ENCODE assay signal across 8 cellular contexts in the genomic region with DNA sequence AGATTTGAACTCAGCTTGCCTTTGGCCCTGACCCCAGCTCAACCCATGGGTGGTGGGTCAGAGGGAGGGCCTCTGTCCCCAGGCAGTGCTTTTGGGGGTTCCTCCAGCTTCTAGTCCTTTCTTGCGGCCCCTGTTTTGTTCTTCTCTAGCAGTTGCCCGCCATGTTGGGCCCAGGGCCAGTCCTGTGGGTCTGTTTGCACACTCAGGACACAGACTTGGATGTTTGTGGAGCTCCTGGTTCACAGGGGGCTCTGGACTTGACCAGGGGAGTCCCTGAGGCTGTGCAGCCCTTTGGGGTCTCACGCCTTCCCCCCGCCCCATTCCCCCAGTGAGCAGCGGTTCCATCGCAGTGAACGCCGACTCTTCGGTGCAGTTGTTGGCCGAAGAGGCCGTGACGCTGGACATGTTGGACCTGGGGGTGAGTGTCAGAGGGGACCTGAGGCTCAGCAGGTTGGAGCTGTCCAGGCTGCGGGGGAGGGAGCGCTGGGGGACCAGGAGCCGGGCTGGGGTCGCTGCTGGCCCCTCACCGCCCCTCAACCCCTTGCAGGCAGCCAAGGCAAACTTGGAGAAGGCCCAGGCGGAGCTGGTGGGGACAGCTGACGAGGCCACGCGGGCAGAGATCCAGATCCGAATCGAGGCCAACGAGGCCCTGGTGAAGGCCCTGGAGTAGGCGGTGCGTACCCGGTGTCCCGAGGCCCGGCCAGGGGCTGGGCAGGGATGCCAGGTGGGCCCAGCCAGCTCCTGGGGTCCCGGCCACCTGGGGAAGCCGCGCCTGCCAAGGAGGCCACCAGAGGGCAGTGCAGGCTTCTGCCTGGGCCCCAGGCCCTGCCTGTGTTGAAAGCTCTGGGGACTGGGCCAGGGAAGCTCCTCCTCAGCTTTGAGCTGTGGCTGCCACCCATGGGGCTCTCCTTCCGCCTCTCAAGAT.
DNase-seq lines count a peak whose midpoint lies in the region; ATAC-seq lines count a peak whose summit lies in the region.

No MANE protein-coding gene starts in this region.

- no peak for ATAC-seq in HG03457 (IDR thresholded peaks at IDR 0.05; ENCODE audit: unreplicated experiment)

- peak; percentile 33 for DNase-seq in NCI-H2107 treated with DMSO at 0.1 percent for 48 hours (lab: John Stamatoyannopoulos, UW; ENCODE audit: unreplicated experiment)
- DNase-seq in NCI-H2107 (lab: John Stamatoyannopoulos, UW): no peak
- peak; percentile 35 to 55 for DNase-seq in NCI-H1930 (lab: John Stamatoyannopoulos, UW)
- DNase-seq in activated CD4-positive, CD25-positive, alpha-beta regulatory T cell treated with anti-CD3 and anti-CD28 coated beads, Interleukin-2, amount 50 U/mL, for 16 hours (ENCODE audit: low read depth, low spot score): peak; percentile 72
- DNase-seq in central memory CD4-positive, alpha-beta T cell: peak; percentile 82
- peak; percentile 81 to 88 for DNase-seq in stimulated activated CD4-positive, alpha-beta T cell treated with anti-CD3 and anti-CD28 coated beads, Interleukin-1b, Interleukin-23, amount 100 ng/mL, for 4 hours (ENCODE audit: low read depth in 2 of 2)

- H3K27me3 ChIP-seq in layer of hippocampus (ENCODE audit: control insufficient read depth, insufficient read depth, low read length): no peaks in the 10 kb centered on the region

- peak overlapping the region; percentile 94 for H3K27ac ChIP-seq in layer of hippocampus (ENCODE audit: low read depth, low read length)
